ENCODE assay signal across 10 cellular contexts in the genomic region with DNA sequence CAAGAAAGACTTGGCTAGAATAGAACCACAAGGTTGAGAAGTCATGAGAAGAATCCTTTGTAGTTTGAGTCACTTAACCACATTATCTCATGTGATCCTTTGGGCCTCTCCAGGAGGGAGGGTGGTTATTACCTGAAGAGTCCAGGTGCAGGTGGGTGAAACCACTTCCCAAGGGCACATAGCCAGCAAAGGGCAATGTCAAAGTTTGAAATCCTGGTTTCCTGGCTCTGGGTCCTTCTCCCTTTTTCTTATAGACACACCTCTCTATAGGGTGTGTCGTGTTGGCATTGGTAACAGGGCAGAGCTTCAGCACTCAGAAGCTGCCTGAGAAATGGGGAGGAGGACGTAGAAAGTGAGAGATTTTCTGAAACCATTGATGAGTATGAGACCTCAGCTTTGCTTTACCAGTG.
DNase-seq lines count a peak whose midpoint lies in the region; ATAC-seq and TF ChIP-seq lines count a peak whose summit lies in the region.
"Had no signal": no experiment of that assay in that cellular context is flagged by ENCODE, and none has a peak within 500 bp of the region (broad histone marks: within the 10 kb centered on the region; RNA-seq: fewer than 3 reads in every experiment).

No MANE protein-coding gene starts in this region.

- no peak overlapping the region for H3K27ac Mint-ChIP-seq in activated naive CD8-positive, alpha-beta T cell treated with anti-CD3 and anti-CD28 coated beads, Interleukin-2, amount 10 ng/mL, durations not matched to agents 7 days and 5 days

- TF ChIP-seq CTCF in GM06990 (IDR thresholded peaks at IDR 0.05; ENCODE audit: insufficient read depth, low read length, poor library complexity, severe bottlenecking) = no peak
- no peak for TF ChIP-seq CTCF in gastroesophageal sphincter (IDR thresholded peaks at IDR 0.05)

- 89% methylated on average over 2 of the region's 2 CpGs; no CpG with 5 or more reads in 1 of the 2 donors for WGBS in gastroesophageal sphincter (ENCODE audit: low coverage in 1 of 2), 2 donors

- H3K27ac ChIP-seq in gastroesophageal sphincter = no peak overlapping the region

- ATAC-seq in GM21360 (IDR thresholded peaks at IDR 0.05; ENCODE audit: unreplicated experiment) = peak; percentile 88
- peak; percentile 83 for ATAC-seq in HG03354 (IDR thresholded peaks at IDR 0.05; ENCODE audit: poor library complexity, severe bottlenecking, unreplicated experiment)
- peak; percentile 45 for ATAC-seq in activated naive CD8-positive, alpha-beta T cell treated with anti-CD3 and anti-CD28 coated beads, Interleukin-2, amount 10 ng/mL, durations not matched to agents 7 days and 5 days (ENCODE audit: low read depth)
- ATAC-seq in gastroesophageal sphincter = no peak
- ATAC-seq in HG03139 (IDR thresholded peaks at IDR 0.05; ENCODE audit: unreplicated experiment) = no peak

- H3K4me1 Mint-ChIP-seq in activated naive CD8-positive, alpha-beta T cell treated with anti-CD3 and anti-CD28 coated beads, Interleukin-2, amount 10 ng/mL, durations not matched to agents 7 days and 5 days = peaks cover 17% of the 10 kb centered on the region

- H3K36me3 ChIP-seq in GM06990 (ENCODE audit: control insufficient read depth, insufficient read depth, low read length) = peaks cover 4% of the 10 kb centered on the region
- H3K36me3 ChIP-seq in gastroesophageal sphincter = no peaks in the 10 kb centered on the region

- peak; percentile 26 for DNase-seq in GM06990 (ENCODE audit: extremely low read depth, insufficient read length)
- no peak for DNase-seq in activated naive CD8-positive, alpha-beta T cell treated with anti-CD3 and anti-CD28 coated beads, Interleukin-2, amount 10 ng/mL, durations not matched to agents 7 days and 5 days
- DNase-seq in stimulated activated CD4-positive, alpha-beta T cell treated with anti-CD3 and anti-CD28 coated beads, Interleukin-1b, Interleukin-23, amount 100 ng/mL, for 48 hours = no peak
- DNase-seq in RKO (ENCODE audit: low spot score) = no peak
- DNase-seq: heart right ventricle, NCI-H187 had no signal

- H3K4me1 ChIP-seq in gastroesophageal sphincter = peaks cover 0 to 16% (median 3%) of the 10 kb centered on the region in 3 donors

- H3K9me3 ChIP-seq in gastroesophageal sphincter = no peaks in the 10 kb centered on the region
- H3K9me3 ChIP-seq: heart right ventricle had no signal

- TF ChIP-seq EP300 in gastroesophageal sphincter (IDR thresholded peaks at IDR 0.05) = no peak

- H3K4me3 Mint-ChIP-seq in activated naive CD8-positive, alpha-beta T cell treated with anti-CD3 and anti-CD28 coated beads, Interleukin-2, amount 10 ng/mL, durations not matched to agents 7 days and 5 days = no peak overlapping the region

- TF ChIP-seq POLR2A in gastroesophageal sphincter (IDR thresholded peaks at IDR 0.05) = no peak

- H3K27me3 Mint-ChIP-seq in activated naive CD8-positive, alpha-beta T cell treated with anti-CD3 and anti-CD28 coated beads, Interleukin-2, amount 10 ng/mL, durations not matched to agents 7 days and 5 days = no peaks in the 10 kb centered on the region

- H3K27me3 ChIP-seq in GM06990 (replicated peaks; ENCODE audit: control insufficient read depth, insufficient read depth, low read length) = no peaks in the 10 kb centered on the region
- no peaks in the 10 kb centered on the region for H3K27me3 ChIP-seq in gastroesophageal sphincter
- H3K27me3 ChIP-seq: heart right ventricle had no signal

- H3K4me3 ChIP-seq in GM06990 (replicated peaks; ENCODE audit: low read depth, low read length) (no peak overlapping the region), gastroesophageal sphincter (no peak overlapping the region)
- H3K4me3 ChIP-seq: heart right ventricle had no signal

- H3K9me3 Mint-ChIP-seq in activated naive CD8-positive, alpha-beta T cell treated with anti-CD3 and anti-CD28 coated beads, Interleukin-2, amount 10 ng/mL, durations not matched to agents 7 days and 5 days = no peaks in the 10 kb centered on the region

- H3K36me3 Mint-ChIP-seq in activated naive CD8-positive, alpha-beta T cell treated with anti-CD3 and anti-CD28 coated beads, Interleukin-2, amount 10 ng/mL, durations not matched to agents 7 days and 5 days = peaks cover 17% of the 10 kb centered on the region

- POLR2A ChIA-PET in activated naive CD8-positive, alpha-beta T cell treated with anti-CD3 and anti-CD28 coated beads, Interleukin-2, amount 10 ng/mL, durations not matched to agents 7 days and 5 days (lab: Charles Lee) = no interaction called here

Comparison
In these comparisons a context has a peak if more than half of its experiments do, and no peak if none do; other contexts are left out.
1. ATAC-seq: peak in GM21360 (single experiment), HG03354 (single experiment) and activated naive CD8-positive, alpha-beta T cell treated with anti-CD3 and anti-CD28 coated beads, Interleukin-2, amount 10 ng/mL, durations not matched to agents 7 days and 5 days (single experiment); none in gastroesophageal sphincter (single experiment) and HG03139 (single experiment).